ENCODE assay signal across 8 cellular contexts in the genomic region with DNA sequence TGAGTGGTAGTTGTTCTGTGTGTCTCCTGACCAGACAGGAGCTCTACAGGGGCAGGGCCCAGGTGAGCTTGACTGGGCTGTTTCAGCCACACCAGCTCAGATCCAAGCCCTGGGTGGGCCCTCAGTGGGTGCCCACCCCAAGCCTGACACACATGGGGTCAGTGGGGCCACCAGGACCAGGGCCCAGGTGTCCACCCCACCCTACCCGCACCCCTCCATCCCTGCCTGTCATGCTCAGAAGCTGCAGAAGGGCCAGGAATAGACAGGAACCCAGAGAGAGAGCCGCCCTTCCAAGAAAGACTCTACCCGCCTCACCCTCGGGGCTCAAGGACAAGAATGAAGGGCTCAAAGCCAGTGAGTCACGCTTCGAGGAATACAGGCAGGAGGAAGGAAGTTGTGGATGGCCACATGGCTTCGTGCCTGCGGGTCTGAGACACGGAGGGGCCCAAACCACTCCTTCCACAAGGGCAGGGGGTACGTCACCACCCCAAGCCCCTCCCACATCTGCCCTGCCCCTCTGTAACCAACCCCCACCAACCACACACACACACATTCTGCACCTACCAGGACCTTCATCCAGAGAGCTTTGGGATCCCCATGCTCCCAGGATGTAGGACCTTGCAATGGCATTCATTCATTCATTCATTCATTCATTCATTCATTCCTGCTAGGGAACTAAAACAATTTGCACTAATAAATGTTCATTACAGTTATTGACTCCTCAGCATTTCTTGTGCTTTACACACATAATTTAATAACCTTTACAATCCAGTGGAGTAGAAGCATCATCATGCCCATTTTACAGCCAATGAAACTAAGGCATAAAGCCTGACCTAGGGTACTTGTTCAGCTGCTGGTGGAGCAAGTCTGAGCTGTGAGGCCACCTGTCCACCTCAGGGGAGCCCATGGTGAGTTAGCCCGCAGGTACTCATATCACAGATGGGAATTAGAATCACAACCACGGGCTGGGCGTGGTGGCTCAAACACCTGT. TPM values are rescaled to one million over a fixed set of nuclear protein-coding genes. Genes with fewer than 3 reads are reported as not detected.
DNase-seq lines count a peak whose midpoint lies in the region; ATAC-seq lines count a peak whose summit lies in the region.

No MANE protein-coding gene starts in this region.

- H3K4me2 ChIP-seq in mesendoderm (ENCODE audit: low read length) = no peak overlapping the region

- H3K27me3 ChIP-seq in mesendoderm (ENCODE audit: insufficient read depth, low read length, poor library complexity) = no peaks in the 10 kb centered on the region

- peaks cover 4% of the 10 kb centered on the region for H3K36me3 ChIP-seq in mesendoderm (ENCODE audit: control insufficient read depth, insufficient read depth, low read length)

- H3K27ac ChIP-seq in mesendoderm (ENCODE audit: low read depth, low read length) = no peak overlapping the region

- H3K4me3 Mint-ChIP-seq in stimulated activated memory B cell treated with anti-CD40 and anti-IgM and Interleukin-4, amounts not matched to agents 10 μg/mL and 1 μg/mL and 100 μg/mL, for 72 hours = no peak overlapping the region

- peaks cover 12% of the 10 kb centered on the region for H3K4me1 Mint-ChIP-seq in stimulated activated memory B cell treated with anti-CD40 and anti-IgM and Interleukin-4, amounts not matched to agents 10 μg/mL and 1 μg/mL and 100 μg/mL, for 72 hours

- H3K9ac ChIP-seq in mesendoderm (ENCODE audit: low read length) = no peak overlapping the region

- peak overlapping the region; percentile 44 for H3K18ac ChIP-seq in mesendoderm (ENCODE audit: low read length)

- H4K5ac ChIP-seq in mesendoderm (ENCODE audit: low read length) = no peak overlapping the region

- no peaks in the 10 kb centered on the region for H3K36me3 Mint-ChIP-seq in stimulated activated memory B cell treated with anti-CD40 and anti-IgM and Interleukin-4, amounts not matched to agents 10 μg/mL and 1 μg/mL and 100 μg/mL, for 72 hours

- H3K27me3 Mint-ChIP-seq in stimulated activated memory B cell treated with anti-CD40 and anti-IgM and Interleukin-4, amounts not matched to agents 10 μg/mL and 1 μg/mL and 100 μg/mL, for 72 hours = no peaks in the 10 kb centered on the region

- peak overlapping the region; percentile 65 for H3K56ac ChIP-seq in mesendoderm (ENCODE audit: low read length)

- no peak overlapping the region for H2BK5ac ChIP-seq in mesendoderm (ENCODE audit: low read length)

- H2BK15ac ChIP-seq in mesendoderm (replicated peaks; ENCODE audit: low read depth) = no peak overlapping the region

- H3K9me3 Mint-ChIP-seq in stimulated activated memory B cell treated with anti-CD40 and anti-IgM and Interleukin-4, amounts not matched to agents 10 μg/mL and 1 μg/mL and 100 μg/mL, for 72 hours = no peaks in the 10 kb centered on the region

- no peak overlapping the region for H2AK5ac ChIP-seq in mesendoderm (ENCODE audit: low read length)

- no CpG with 5 or more reads among the region's 13 CpGs for WGBS in mesendoderm (ENCODE audit: extremely low coverage, insufficient coverage, low lambda C conversion rate)

- H3K4me3 ChIP-seq in mesendoderm (ENCODE audit: low read length) = no peak overlapping the region

- peak; percentile 59 for DNase-seq in NK-92 treated with Interleukin-12 subunit alpha and Interleukin-12 subunit beta, amount 100 ng/mL, for 24 hours (lab: John Stamatoyannopoulos, UW)
- no peak for DNase-seq in NK-92 (lab: John Stamatoyannopoulos, UW; ENCODE audit: unreplicated experiment)
- DNase-seq in activated CD4-positive, CD25-positive, alpha-beta regulatory T cell treated with anti-CD3 and anti-CD28 coated beads, Interleukin-2, amount 50 U/mL, for 72 hours = peak; percentile 46
- peak; percentile 92 for DNase-seq in dedifferentiated amniotic fluid mesenchymal stem cell (ENCODE audit: extremely low spot score)
- peak; percentile 65 for DNase-seq in mesendoderm
- no peak for DNase-seq in NCI-H128 (lab: John Stamatoyannopoulos, UW; ENCODE audit: unreplicated experiment)

- H3K79me1 ChIP-seq in mesendoderm (ENCODE audit: low read length) = peaks cover 40% of the 10 kb centered on the region

- no peak overlapping the region for H3K23ac ChIP-seq in mesendoderm (ENCODE audit: low read length)

- no peak overlapping the region for H2BK120ac ChIP-seq in mesendoderm (ENCODE audit: low read depth, low read length)

- H3K79me2 ChIP-seq in mesendoderm (ENCODE audit: control insufficient read depth, insufficient read depth, low read length) = peaks cover 39% of the 10 kb centered on the region

- ATAC-seq in stimulated activated memory B cell treated with anti-CD40 and anti-IgM and Interleukin-4, amounts not matched to agents 10 μg/mL and 1 μg/mL and 100 μg/mL, for 72 hours = peak; percentile 60
- ATAC-seq in GM21576 (IDR thresholded peaks at IDR 0.05; ENCODE audit: unreplicated experiment) = no peak

- H3K4me1 ChIP-seq in mesendoderm (ENCODE audit: control insufficient read depth, low read depth, low read length) = peaks cover 13% of the 10 kb centered on the region

- no peak overlapping the region for H4K8ac ChIP-seq in mesendoderm (ENCODE audit: low read depth, low read length)

- H3K4ac ChIP-seq in mesendoderm (ENCODE audit: low read depth, low read length) = no peak overlapping the region

- peak overlapping the region; percentile 53 for H3K27ac Mint-ChIP-seq in stimulated activated memory B cell treated with anti-CD40 and anti-IgM and Interleukin-4, amounts not matched to agents 10 μg/mL and 1 μg/mL and 100 μg/mL, for 72 hours

RNA-seq across cellular contexts. Expression of a gene that starts 56.0 kb away (rescaled TPM):
- polyA plus RNA-seq in mesendoderm (2013, experiment 1 of 2) = 17.7 TPM
- 18.7 TPM for polyA plus RNA-seq in mesendoderm (2013, experiment 2 of 2)

Comparison
In these comparisons a context has a peak if more than half of its experiments do, and no peak if none do; other contexts are left out.
1. DNase-seq: peak in NK-92 treated with Interleukin-12 subunit alpha and Interleukin-12 subunit beta, amount 100 ng/mL, for 24 hours (single experiment), activated CD4-positive, CD25-positive, alpha-beta regulatory T cell treated with anti-CD3 and anti-CD28 coated beads, Interleukin-2, amount 50 U/mL, for 72 hours (single experiment), dedifferentiated amniotic fluid mesenchymal stem cell (single experiment) and mesendoderm (single experiment); none in NK-92 (single experiment) and NCI-H128 (single experiment).